ENCODE assay signal across 3 cellular contexts in the genomic region with DNA sequence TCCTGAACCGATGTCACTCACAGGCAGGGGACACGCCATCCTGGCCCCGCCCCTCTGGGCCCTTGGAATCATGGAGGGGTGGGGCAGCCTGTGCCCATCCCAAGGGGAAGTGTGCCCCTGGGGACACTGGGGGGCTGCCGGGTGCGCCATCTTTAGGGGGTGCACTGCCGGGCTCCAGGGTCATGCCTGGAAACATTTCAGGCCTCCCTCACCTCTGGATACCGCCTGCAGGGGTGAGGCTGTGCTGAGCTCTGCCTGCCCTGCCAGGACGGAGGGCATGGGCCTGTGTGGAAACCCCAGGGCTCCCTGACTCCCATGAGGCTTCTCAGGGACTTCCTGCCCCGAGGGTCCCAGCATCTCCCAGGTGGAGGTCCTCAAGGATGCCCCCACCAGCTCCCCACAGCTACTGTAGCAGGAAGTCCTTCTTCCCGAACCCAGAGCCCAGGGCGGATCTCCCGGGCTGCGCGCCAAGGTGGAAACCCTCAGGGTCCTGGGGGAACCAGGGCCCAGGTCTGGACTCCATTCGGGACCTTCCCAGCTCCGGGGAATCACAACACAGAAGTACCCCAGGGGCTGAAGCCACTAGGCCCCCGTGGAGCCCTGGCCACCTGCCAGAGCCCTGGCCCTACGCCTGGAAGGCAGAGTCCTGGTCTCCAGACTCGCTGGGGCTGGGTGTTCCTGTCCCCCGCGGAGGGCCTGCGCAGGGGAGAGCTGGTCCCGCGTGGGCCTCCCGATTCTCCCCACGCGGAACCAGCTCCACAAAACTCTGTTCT.
TF ChIP-seq lines count a peak whose summit lies in the region.

No MANE protein-coding gene starts in this region.

TF ChIP-seq in SK-N-SH, 30 proteins besides CTCF, POLR2A, EP300 and RAD21:
- TF ChIP-seq GATA2 (CRISPR knock-in tag; IDR thresholded peaks at IDR 0.05): no peak
- TF ChIP-seq ELF1 (IDR thresholded peaks at IDR 0.05): no peak

TF ChIP-seq in SK-N-SH treated with all-trans-retinoic acid at 6 μM for 48 hours, 23 proteins besides CTCF, POLR2A, EP300 and RAD21:
- TF ChIP-seq TSHZ2 (CRISPR knock-in tag; IDR thresholded peaks at IDR 0.05) (no peak), ZFP3 (CRISPR knock-in tag; IDR thresholded peaks at IDR 0.05) (no peak)

TF ChIP-seq in HepG2, 621 proteins besides CTCF, POLR2A, EP300 and RAD21:
- no peak for TF ChIP-seq ZNF704 (CRISPR knock-in tag; IDR thresholded peaks at IDR 0.05; ENCODE audit: borderline replicate concordance)
- TF ChIP-seq MTF2 (CRISPR knock-in tag; IDR thresholded peaks at IDR 0.05; ENCODE audit: borderline replicate concordance): 0 out of 2 replicates have a peak, but pooled peaks have one; percentile 17
- TF ChIP-seq, protein P1, sequence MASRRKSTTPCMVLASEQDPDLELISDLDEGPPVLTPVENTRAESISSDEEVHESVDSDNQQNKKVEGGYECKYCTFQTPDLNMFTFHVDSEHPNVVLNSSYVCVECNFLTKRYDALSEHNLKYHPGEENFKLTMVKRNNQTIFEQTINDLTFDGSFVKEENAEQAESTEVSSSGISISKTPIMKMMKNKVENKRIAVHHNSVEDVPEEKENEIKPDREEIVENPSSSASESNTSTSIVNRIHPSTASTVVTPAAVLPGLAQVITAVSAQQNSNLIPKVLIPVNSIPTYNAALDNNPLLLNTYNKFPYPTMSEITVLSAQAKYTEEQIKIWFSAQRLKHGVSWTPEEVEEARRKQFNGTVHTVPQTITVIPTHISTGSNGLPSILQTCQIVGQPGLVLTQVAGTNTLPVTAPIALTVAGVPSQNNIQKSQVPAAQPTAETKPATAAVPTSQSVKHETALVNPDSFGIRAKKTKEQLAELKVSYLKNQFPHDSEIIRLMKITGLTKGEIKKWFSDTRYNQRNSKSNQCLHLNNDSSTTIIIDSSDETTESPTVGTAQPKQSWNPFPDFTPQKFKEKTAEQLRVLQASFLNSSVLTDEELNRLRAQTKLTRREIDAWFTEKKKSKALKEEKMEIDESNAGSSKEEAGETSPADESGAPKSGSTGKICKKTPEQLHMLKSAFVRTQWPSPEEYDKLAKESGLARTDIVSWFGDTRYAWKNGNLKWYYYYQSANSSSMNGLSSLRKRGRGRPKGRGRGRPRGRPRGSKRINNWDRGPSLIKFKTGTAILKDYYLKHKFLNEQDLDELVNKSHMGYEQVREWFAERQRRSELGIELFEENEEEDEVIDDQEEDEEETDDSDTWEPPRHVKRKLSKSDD (CRISPR knock-in tag; IDR thresholded peaks at IDR 0.05; ENCODE audit: low read depth): no peak
- no peak for TF ChIP-seq PRPF4 (IDR thresholded peaks at IDR 0.05; ENCODE audit: low read depth, low read length, poor library complexity, severe bottlenecking)
- peak; percentile 85 for TF ChIP-seq ZSCAN25 (CRISPR knock-in tag; IDR thresholded peaks at IDR 0.05)
- TF ChIP-seq, protein P2, sequence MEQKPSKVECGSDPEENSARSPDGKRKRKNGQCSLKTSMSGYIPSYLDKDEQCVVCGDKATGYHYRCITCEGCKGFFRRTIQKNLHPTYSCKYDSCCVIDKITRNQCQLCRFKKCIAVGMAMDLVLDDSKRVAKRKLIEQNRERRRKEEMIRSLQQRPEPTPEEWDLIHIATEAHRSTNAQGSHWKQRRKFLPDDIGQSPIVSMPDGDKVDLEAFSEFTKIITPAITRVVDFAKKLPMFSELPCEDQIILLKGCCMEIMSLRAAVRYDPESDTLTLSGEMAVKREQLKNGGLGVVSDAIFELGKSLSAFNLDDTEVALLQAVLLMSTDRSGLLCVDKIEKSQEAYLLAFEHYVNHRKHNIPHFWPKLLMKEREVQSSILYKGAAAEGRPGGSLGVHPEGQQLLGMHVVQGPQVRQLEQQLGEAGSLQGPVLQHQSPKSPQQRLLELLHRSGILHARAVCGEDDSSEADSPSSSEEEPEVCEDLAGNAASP (CRISPR knock-in tag; IDR thresholded peaks at IDR 0.05; ENCODE audit: borderline replicate concordance): no peak
- TF ChIP-seq, protein P3, sequence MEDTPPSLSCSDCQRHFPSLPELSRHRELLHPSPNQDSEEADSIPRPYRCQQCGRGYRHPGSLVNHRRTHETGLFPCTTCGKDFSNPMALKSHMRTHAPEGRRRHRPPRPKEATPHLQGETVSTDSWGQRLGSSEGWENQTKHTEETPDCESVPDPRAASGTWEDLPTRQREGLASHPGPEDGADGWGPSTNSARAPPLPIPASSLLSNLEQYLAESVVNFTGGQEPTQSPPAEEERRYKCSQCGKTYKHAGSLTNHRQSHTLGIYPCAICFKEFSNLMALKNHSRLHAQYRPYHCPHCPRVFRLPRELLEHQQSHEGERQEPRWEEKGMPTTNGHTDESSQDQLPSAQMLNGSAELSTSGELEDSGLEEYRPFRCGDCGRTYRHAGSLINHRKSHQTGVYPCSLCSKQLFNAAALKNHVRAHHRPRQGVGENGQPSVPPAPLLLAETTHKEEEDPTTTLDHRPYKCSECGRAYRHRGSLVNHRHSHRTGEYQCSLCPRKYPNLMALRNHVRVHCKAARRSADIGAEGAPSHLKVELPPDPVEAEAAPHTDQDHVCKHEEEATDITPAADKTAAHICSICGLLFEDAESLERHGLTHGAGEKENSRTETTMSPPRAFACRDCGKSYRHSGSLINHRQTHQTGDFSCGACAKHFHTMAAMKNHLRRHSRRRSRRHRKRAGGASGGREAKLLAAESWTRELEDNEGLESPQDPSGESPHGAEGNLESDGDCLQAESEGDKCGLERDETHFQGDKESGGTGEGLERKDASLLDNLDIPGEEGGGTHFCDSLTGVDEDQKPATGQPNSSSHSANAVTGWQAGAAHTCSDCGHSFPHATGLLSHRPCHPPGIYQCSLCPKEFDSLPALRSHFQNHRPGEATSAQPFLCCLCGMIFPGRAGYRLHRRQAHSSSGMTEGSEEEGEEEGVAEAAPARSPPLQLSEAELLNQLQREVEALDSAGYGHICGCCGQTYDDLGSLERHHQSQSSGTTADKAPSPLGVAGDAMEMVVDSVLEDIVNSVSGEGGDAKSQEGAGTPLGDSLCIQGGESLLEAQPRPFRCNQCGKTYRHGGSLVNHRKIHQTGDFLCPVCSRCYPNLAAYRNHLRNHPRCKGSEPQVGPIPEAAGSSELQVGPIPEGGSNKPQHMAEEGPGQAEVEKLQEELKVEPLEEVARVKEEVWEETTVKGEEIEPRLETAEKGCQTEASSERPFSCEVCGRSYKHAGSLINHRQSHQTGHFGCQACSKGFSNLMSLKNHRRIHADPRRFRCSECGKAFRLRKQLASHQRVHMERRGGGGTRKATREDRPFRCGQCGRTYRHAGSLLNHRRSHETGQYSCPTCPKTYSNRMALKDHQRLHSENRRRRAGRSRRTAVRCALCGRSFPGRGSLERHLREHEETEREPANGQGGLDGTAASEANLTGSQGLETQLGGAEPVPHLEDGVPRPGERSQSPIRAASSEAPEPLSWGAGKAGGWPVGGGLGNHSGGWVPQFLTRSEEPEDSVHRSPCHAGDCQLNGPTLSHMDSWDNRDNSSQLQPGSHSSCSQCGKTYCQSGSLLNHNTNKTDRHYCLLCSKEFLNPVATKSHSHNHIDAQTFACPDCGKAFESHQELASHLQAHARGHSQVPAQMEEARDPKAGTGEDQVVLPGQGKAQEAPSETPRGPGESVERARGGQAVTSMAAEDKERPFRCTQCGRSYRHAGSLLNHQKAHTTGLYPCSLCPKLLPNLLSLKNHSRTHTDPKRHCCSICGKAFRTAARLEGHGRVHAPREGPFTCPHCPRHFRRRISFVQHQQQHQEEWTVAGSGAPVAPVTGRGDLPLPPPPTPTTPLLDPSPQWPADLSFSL (CRISPR knock-in tag; IDR thresholded peaks at IDR 0.05): no peak
- 0 out of 2 replicates have a peak, but pooled peaks have one; percentile 22 for TF ChIP-seq ZNF891 (CRISPR knock-in tag; IDR thresholded peaks at IDR 0.05)
- TF ChIP-seq ZNF30 (CRISPR knock-in tag; IDR thresholded peaks at IDR 0.05): no peak
- no peak for TF ChIP-seq ZBTB1 (CRISPR knock-in tag; IDR thresholded peaks at IDR 0.05; ENCODE audit: borderline replicate concordance)
- no peak for TF ChIP-seq HOXA3 (CRISPR knock-in tag; IDR thresholded peaks at IDR 0.05)
